25 cellular contexts compared by ENCODE assay signal in the genomic region with DNA sequence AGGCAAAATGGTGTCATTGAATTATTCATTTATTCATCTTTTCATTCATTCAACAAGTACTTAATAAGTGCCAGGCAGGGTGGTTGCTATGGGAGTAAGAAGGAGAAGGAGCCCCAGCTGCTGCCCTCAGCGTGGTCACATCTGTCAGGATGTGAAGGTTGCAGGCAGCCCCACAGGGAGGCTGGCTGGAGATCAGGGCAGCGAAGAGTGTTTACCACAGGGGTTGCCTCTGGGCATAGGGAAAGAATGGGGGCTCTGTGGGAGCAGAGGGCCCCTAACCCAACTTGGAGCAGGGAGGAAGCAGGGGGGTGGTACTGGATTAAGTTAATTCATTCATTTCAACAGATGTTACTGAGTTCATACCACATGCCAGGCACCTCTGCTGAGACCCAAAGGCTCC. TPM values are rescaled to one million over a fixed set of nuclear protein-coding genes. Genes with fewer than 3 reads are reported as not detected.
DNase-seq lines count a peak whose midpoint lies in the region; ATAC-seq and TF ChIP-seq lines count a peak whose summit lies in the region.
"Had no signal": no experiment of that assay in that cellular context is flagged by ENCODE, and none has a peak within 500 bp of the region (broad histone marks: within the 10 kb centered on the region; RNA-seq: fewer than 3 reads in every experiment).

No MANE protein-coding gene starts in this region.

- H3K27ac ChIP-seq in BLaER1 (peak overlapping the region; percentile 45), DND-41 (ENCODE audit: low read length) (no peak overlapping the region), mesenchymal stem cell (ENCODE audit: low read length, poor library complexity, severe bottlenecking) (no peak overlapping the region)
- H3K27ac ChIP-seq: ovary, PC-9 had no signal

- H4K20me1 ChIP-seq in BLaER1 = no peaks in the 10 kb centered on the region
- no peaks in the 10 kb centered on the region for H4K20me1 ChIP-seq in DND-41 (ENCODE audit: insufficient read depth, low read length)

- no peak overlapping the region for H3K23ac ChIP-seq in mesenchymal stem cell (ENCODE audit: low read length in 2 of 2)

- no peak for TF ChIP-seq CTCF in DND-41 (IDR thresholded peaks at IDR 0.05; ENCODE audit: borderline replicate concordance, extremely low read depth, low read length, poor library complexity, severe bottlenecking)
- TF ChIP-seq CTCF in GM10266 (IDR thresholded peaks at IDR 0.05; ENCODE audit: control insufficient read depth, insufficient read depth, low read depth, missing control alignments) = no peak
- no peak for TF ChIP-seq CTCF in GM13976 (IDR thresholded peaks at IDR 0.05; ENCODE audit: borderline replicate concordance, control extremely low read depth, extremely low read depth, insufficient read depth, missing control alignments)

- peaks cover 4% of the 10 kb centered on the region for H3K27me3 Mint-ChIP-seq in T-helper 17 cell
- H3K27me3 Mint-ChIP-seq: activated CD8-positive, alpha-beta T cell treated with anti-CD3 and anti-CD28 coated beads for 36 hours; B cell had no signal

- H3K36me3 ChIP-seq in BLaER1 (no peaks in the 10 kb centered on the region), DND-41 (ENCODE audit: insufficient read depth, low read length) (no peaks in the 10 kb centered on the region), mesenchymal stem cell (ENCODE audit: control insufficient read depth in 1 of 2, insufficient read depth in 2 of 2, low read depth in 1 of 2, low read length in 2 of 2) (no peaks in the 10 kb centered on the region)
- H3K36me3 ChIP-seq: ovary had no signal

- H3K27ac Mint-ChIP-seq in T-helper 17 cell = peak overlapping the region; percentile 81
- H3K27ac Mint-ChIP-seq: B cell, nephron progenitor cell, type B pancreatic cell had no signal

- H2BK120ac ChIP-seq in mesenchymal stem cell (ENCODE audit: low read depth, low read length) = no peak overlapping the region

- ATAC-seq in DND-41 (ENCODE audit: insufficient read depth, low read depth) (peak; percentile 69), T-helper 17 cell (no peak)
- ATAC-seq: mucosa of descending colon had no signal

- no peaks in the 10 kb centered on the region for H3K79me2 ChIP-seq in DND-41 (ENCODE audit: insufficient read depth, low read length)

- no peak overlapping the region for H2BK5ac ChIP-seq in mesenchymal stem cell (ENCODE audit: low read depth, low read length, poor library complexity, severe bottlenecking)

- H3K4me1 Mint-ChIP-seq in T-helper 17 cell = peaks cover 7% of the 10 kb centered on the region

- no peak overlapping the region for H3K14ac ChIP-seq in mesenchymal stem cell (ENCODE audit: low read length in 2 of 2)

- H3K18ac ChIP-seq in mesenchymal stem cell (ENCODE audit: low read depth in 1 of 2, low read length in 2 of 2) = no peak overlapping the region

- no peak overlapping the region for H2AFZ ChIP-seq in DND-41 (ENCODE audit: low read depth, low read length)
- no peak overlapping the region for H2AFZ ChIP-seq in mesenchymal stem cell (ENCODE audit: low read depth, low read length)
- H2AFZ ChIP-seq: PC-9 had no signal

- peak overlapping the region; percentile 2 for H2BK15ac ChIP-seq in mesenchymal stem cell (ENCODE audit: low read depth, poor library complexity, severe bottlenecking)

- no peaks in the 10 kb centered on the region for H3K27me3 ChIP-seq in BLaER1
- H3K27me3 ChIP-seq in DND-41 (ENCODE audit: insufficient read depth, low read length, poor library complexity) = no peaks in the 10 kb centered on the region
- peaks cover 4 to 34% of the 10 kb centered on the region in 2 experiments for H3K27me3 ChIP-seq in mesenchymal stem cell (ENCODE audit: control insufficient read depth in 1 of 2, insufficient read depth in 1 of 2, low read length in 2 of 2)
- H3K27me3 ChIP-seq: ovary had no signal

- H3K4me1 ChIP-seq in BLaER1 = peaks cover 50% of the 10 kb centered on the region
- H3K4me1 ChIP-seq in DND-41 (ENCODE audit: insufficient read depth, low read length) = no peaks in the 10 kb centered on the region; the same call in 1 of the 2 replicates
- peaks cover 2% of the 10 kb centered on the region for H3K4me1 ChIP-seq in mesenchymal stem cell (ENCODE audit: control insufficient read depth, insufficient read depth, low read depth, low read length)
- H3K4me1 ChIP-seq: Caco-2 had no signal

- peak overlapping the region; percentile 46; the same call in 1 of the 2 replicates for H3K9ac ChIP-seq in BLaER1
- no peak overlapping the region for H3K9ac ChIP-seq in DND-41 (ENCODE audit: low read depth, low read length)
- H3K9ac ChIP-seq in mesenchymal stem cell (ENCODE audit: low read length) = no peak overlapping the region

- H2BK12ac ChIP-seq in mesenchymal stem cell (ENCODE audit: low read length in 2 of 2) = no peak overlapping the region

- in situ Hi-C loops in GM13976 (cut with MboI; ENCODE audit: low sequenced_read_pairs, unreplicated experiment) = loop anchor here (10.0 kb wide), 1 partner anchor 257 kb away; no protein-coding TSS in a partner anchor

- H3K4me3 ChIP-seq in BLaER1 (no peak overlapping the region), DND-41 (ENCODE audit: low read depth in 1 of 2, low read length in 2 of 2) (no peak overlapping the region), mesenchymal stem cell (ENCODE audit: insufficient read depth in 1 of 2, low read depth in 1 of 2, low read length in 2 of 2) (no peak overlapping the region)
- H3K4me3 ChIP-seq: lung, mucosa of descending colon, ovary, PC-9 had no signal

- H4K91ac ChIP-seq in mesenchymal stem cell (ENCODE audit: low read length) = no peak overlapping the region

- 55% methylated on average over 1 of the region's 2 CpGs for WGBS in mesenchymal stem cell

- H3K4me2 ChIP-seq in BLaER1 (peak overlapping the region; percentile 78), DND-41 (ENCODE audit: insufficient read depth, low read length) (no peak overlapping the region), mesenchymal stem cell (ENCODE audit: low read length, poor library complexity, severe bottlenecking) (no peak overlapping the region)
- H3K4me2 ChIP-seq: PC-9 had no signal

- no peaks in the 10 kb centered on the region for H3K9me3 ChIP-seq in BLaER1
- no peaks in the 10 kb centered on the region for H3K9me3 ChIP-seq in DND-41 (ENCODE audit: insufficient read depth, low read length, severe bottlenecking)
- H3K9me3 ChIP-seq in T-helper 17 cell (ENCODE audit: control insufficient read depth, low read length, poor library complexity, severe bottlenecking) = no peaks in the 10 kb centered on the region
- H3K9me3 ChIP-seq in mesenchymal stem cell (ENCODE audit: control insufficient read depth, low read length) = no peaks in the 10 kb centered on the region
- H3K9me3 ChIP-seq: Caco-2, mucosa of descending colon, ovary had no signal

- H3K4ac ChIP-seq in mesenchymal stem cell (ENCODE audit: low read depth in 1 of 2, low read length in 2 of 2) = no peak overlapping the region

- no peaks in the 10 kb centered on the region for H3K36me3 Mint-ChIP-seq in T-helper 17 cell (ENCODE audit: low read depth)
- H3K36me3 Mint-ChIP-seq: type B pancreatic cell had no signal

- DNase-seq in DND-41 (no peak), T-helper 17 cell (no peak), mesenchymal stem cell (no peak), DMS153 (lab: John Stamatoyannopoulos, UW) (no peak), GM10266 (ENCODE audit: extremely low spot score) (no peak), GM13976 (ENCODE audit: low spot score) (no peak), HuH-7 (ENCODE audit: low spot score) (no peak)
- DNase-seq: activated gamma-delta T cell treated with Interleukin-2 at 50 U/mL for 16 hours; activated T-cell treated with anti-CD3 and anti-CD28 coated beads for 4 hours; central memory CD4-positive, alpha-beta T cell; mucosa of descending colon; NCI-H187; NCI-H2171; nephron progenitor cell; NK-92 treated with Interleukin-12 subunit alpha and Interleukin-12 subunit beta, amount 100 ng/mL, for 24 hours; ovary; PC-9; right cardiac atrium had no signal

- no peak overlapping the region for H2AK5ac ChIP-seq in mesenchymal stem cell (ENCODE audit: low read length, severe bottlenecking)

- H3K4me3 Mint-ChIP-seq in T-helper 17 cell = no peak overlapping the region
- H3K4me3 Mint-ChIP-seq: activated CD8-positive, alpha-beta T cell treated with anti-CD3 and anti-CD28 coated beads for 36 hours; B cell; nephron progenitor cell; type B pancreatic cell had no signal

- no peaks in the 10 kb centered on the region for H3K79me1 ChIP-seq in mesenchymal stem cell (replicated peaks; ENCODE audit: low read length, poor library complexity, severe bottlenecking)

- H4K8ac ChIP-seq in mesenchymal stem cell (ENCODE audit: low read length) = no peak overlapping the region

RNA-seq across cellular contexts. Expression of a gene that starts 6.0 kb away (rescaled TPM):
- total RNA-seq in T-helper 17 cell = under 1 TPM; 0.05 to 0.15 TPM
- 0.10 TPM for polyA plus RNA-seq in mesenchymal stem cell (2013, experiment 1 of 2)
- 0.11 TPM for polyA plus RNA-seq in mesenchymal stem cell (2013, experiment 2 of 2)
- total RNA-seq: B cell, Caco-2, Daoy, PC-9 had no signal

RNA-seq across cellular contexts. Expression of a gene that starts 16.9 kb away (rescaled TPM):
- 10 to 100 TPM; 16.5 to 18.7 TPM for total RNA-seq in T-helper 17 cell
- polyA plus RNA-seq in mesenchymal stem cell (2013, experiment 1 of 2) = 48.6 TPM
- 52.3 TPM for polyA plus RNA-seq in mesenchymal stem cell (2013, experiment 2 of 2)

RNA-seq across cellular contexts. Expression of a gene that starts 28.4 kb away (rescaled TPM):
- total RNA-seq in T-helper 17 cell = 10 to 100 TPM; 76.6 to 86.7 TPM
- 36.7 TPM for polyA plus RNA-seq in mesenchymal stem cell (2013, experiment 1 of 2)
- polyA plus RNA-seq in mesenchymal stem cell (2013, experiment 2 of 2) = 36.2 TPM
